In the genomic region with DNA sequence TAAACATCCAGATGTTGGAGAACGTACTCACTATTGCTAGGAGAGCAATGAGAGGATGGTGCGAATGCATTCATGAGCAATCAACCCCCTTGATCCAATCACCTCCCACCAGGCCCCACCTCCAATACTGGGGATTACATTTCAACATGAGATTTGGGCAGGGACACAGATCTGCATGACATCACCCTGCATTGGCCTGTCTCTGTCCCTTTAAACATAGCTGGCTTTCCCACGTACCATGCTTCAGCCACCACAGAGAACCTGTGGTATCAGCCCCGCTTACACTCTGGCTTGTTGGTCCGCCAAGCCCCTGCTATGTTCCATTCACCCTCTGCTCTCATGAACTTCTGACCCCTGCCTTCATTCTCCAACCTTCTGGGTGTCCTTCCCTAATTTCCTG, we compare ENCODE assay signal across 1 cellular context.
TF ChIP-seq lines count a peak whose summit lies in the region.

No MANE protein-coding gene starts in this region.

TF ChIP-seq in IMR-90, 13 proteins besides CTCF, POLR2A, EP300 and RAD21:
- TF ChIP-seq FOS (IDR thresholded peaks at IDR 0.05; ENCODE audit: low read depth, low read length) (no peak), RFX5 (IDR thresholded peaks at IDR 0.05; ENCODE audit: low read depth, low read length) (no peak), SMC3 (IDR thresholded peaks at IDR 0.05; ENCODE audit: low read depth, low read length) (no peak), RCOR1 (IDR thresholded peaks at IDR 0.05; ENCODE audit: insufficient replicate concordance, low read length) (no peak), NFE2L2 (IDR thresholded peaks at IDR 0.05; ENCODE audit: low read depth, low read length) (no peak), BHLHE40 (IDR thresholded peaks at IDR 0.05; ENCODE audit: low read depth, low read length) (no peak), CEBPB (IDR thresholded peaks at IDR 0.05; ENCODE audit: low read depth, low read length) (no peak), MAZ (IDR thresholded peaks at IDR 0.05; ENCODE audit: borderline replicate concordance, low read depth, low read length) (no peak), MAFK (IDR thresholded peaks at IDR 0.05; ENCODE audit: low read depth, low read length) (no peak)
- TF ChIP-seq, protein P1, sequence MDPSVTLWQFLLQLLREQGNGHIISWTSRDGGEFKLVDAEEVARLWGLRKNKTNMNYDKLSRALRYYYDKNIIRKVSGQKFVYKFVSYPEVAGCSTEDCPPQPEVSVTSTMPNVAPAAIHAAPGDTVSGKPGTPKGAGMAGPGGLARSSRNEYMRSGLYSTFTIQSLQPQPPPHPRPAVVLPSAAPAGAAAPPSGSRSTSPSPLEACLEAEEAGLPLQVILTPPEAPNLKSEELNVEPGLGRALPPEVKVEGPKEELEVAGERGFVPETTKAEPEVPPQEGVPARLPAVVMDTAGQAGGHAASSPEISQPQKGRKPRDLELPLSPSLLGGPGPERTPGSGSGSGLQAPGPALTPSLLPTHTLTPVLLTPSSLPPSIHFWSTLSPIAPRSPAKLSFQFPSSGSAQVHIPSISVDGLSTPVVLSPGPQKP (IDR thresholded peaks at IDR 0.05; ENCODE audit: borderline replicate concordance, low read depth, low read length), result no peak
